Comparison of ENCODE assay signal across 1 cellular context in genomic region chrX:40273356-40274050, GRCh38.
A peak's percentile ranks its signal among the peaks of the same experiment; 100 is the strongest.
TF ChIP-seq lines count a peak whose summit lies in the region.

No MANE protein-coding gene starts in this region.

TF ChIP-seq in K562, 482 proteins besides CTCF, POLR2A, EP300 and RAD21 (continued from another document and continues in another):
- TF ChIP-seq PBX2 (CRISPR knock-in tag; IDR thresholded peaks at IDR 0.05; ENCODE audit: low read depth) (no peak), PBX2 (tag; conservative IDR thresholded peaks at IDR 0.05; ENCODE audit: low read depth) (peak; percentile 82), HDAC3 (IDR thresholded peaks at IDR 0.05; ENCODE audit: borderline replicate concordance, partially characterized antibody) (peak; percentile 62), CTBP1 (IDR thresholded peaks at IDR 0.05; ENCODE audit: borderline replicate concordance) (peak; percentile 73; the same call in 1 of the 2 replicates), TEAD4 (IDR thresholded peaks at IDR 0.05; ENCODE audit: low read length) (peak; percentile 83), TEAD4 (CRISPR knock-in tag; IDR thresholded peaks at IDR 0.05; ENCODE audit: borderline replicate concordance) (peak; percentile 33; the same call in 1 of the 2 replicates), HES1 (IDR thresholded peaks at IDR 0.05; ENCODE audit: low read depth) (peak; percentile 76), ZNF592 (IDR thresholded peaks at IDR 0.05) (peak; percentile 67; the same call in 1 of the 2 replicates), ARID1B (IDR thresholded peaks at IDR 0.05) (peak; percentile 85), STAT5A (IDR thresholded peaks at IDR 0.05; ENCODE audit: borderline replicate concordance, low read length) (peak; percentile 29; the same call in 1 of the 2 replicates), ZC3H8 (IDR thresholded peaks at IDR 0.05) (no peak), MGA (IDR thresholded peaks at IDR 0.05) (peak; percentile 93), CBX5 (IDR thresholded peaks at IDR 0.05; ENCODE audit: borderline replicate concordance, low read depth) (no peak), TARDBP (IDR thresholded peaks at IDR 0.05) (no peak), JUND (IDR thresholded peaks at IDR 0.05; ENCODE audit: borderline replicate concordance, low read depth, low read length) (peak; percentile 50; the same call in 1 of the 2 replicates), JUND (tag; IDR thresholded peaks at IDR 0.05; ENCODE audit: borderline replicate concordance, low read depth, low read length) (peak; percentile 43; the same call in 1 of the 3 replicates), ZNF232 (CRISPR knock-in tag; IDR thresholded peaks at IDR 0.05) (no peak), L3MBTL2 (IDR thresholded peaks at IDR 0.05) (peak; percentile 94), ZEB2 (IDR thresholded peaks at IDR 0.05) (no peak), ZBTB9 (CRISPR knock-in tag; IDR thresholded peaks at IDR 0.05) (peak; percentile 36; the same call in 1 of the 2 replicates), NFIC (IDR thresholded peaks at IDR 0.05) (peak; percentile 67), VEZF1 (CRISPR knock-in tag; IDR thresholded peaks at IDR 0.05) (0 out of 2 replicates have a peak, but pooled peaks have one; percentile 41), ELF1 (tag; IDR thresholded peaks at IDR 0.05) (peak; percentile 55; the same call in 1 of the 2 replicates), NR3C1 (CRISPR knock-in tag; IDR thresholded peaks at IDR 0.05) (no peak), ZNF184 (CRISPR knock-in tag; IDR thresholded peaks at IDR 0.05) (no peak), ID3 (CRISPR knock-in tag; IDR thresholded peaks at IDR 0.05) (no peak), ID3 (tag; IDR thresholded peaks at IDR 0.05) (0 out of 2 replicates have a peak, but pooled peaks have one; percentile 46), ZNF75A (CRISPR knock-in tag; IDR thresholded peaks at IDR 0.05) (no peak), TCF3 (CRISPR knock-in tag; IDR thresholded peaks at IDR 0.05) (peak; percentile 86), SMARCA4 (IDR thresholded peaks at IDR 0.05) (peak; percentile 48; the same call in 1 of the 2 replicates), ILK (tag; IDR thresholded peaks at IDR 0.05; ENCODE audit: borderline replicate concordance, low read depth) (no peak), ZNF121 (CRISPR knock-in tag; conservative IDR thresholded peaks at IDR 0.05) (no peak), DMBX1 (CRISPR knock-in tag; IDR thresholded peaks at IDR 0.05; ENCODE audit: borderline replicate concordance) (0 out of 2 replicates have a peak, but pooled peaks have one; percentile 28), CEBPB (tag; IDR thresholded peaks at IDR 0.05) (no peak), U2AF2 (optimal IDR thresholded peaks at IDR 0.05; ENCODE audit: low read depth, low read length) (no peak), STAG1 (CRISPR knock-in tag; IDR thresholded peaks at IDR 0.05; ENCODE audit: borderline replicate concordance) (no peak), ZBTB12 (CRISPR knock-in tag; IDR thresholded peaks at IDR 0.05) (no peak)
